Comparison of ENCODE assay signal across 39 cellular contexts in genomic region chr6:62345446-62345845, GRCh38. TPM values are rescaled to one million over a fixed set of nuclear protein-coding genes. Genes with fewer than 3 reads are reported as not detected.
"Had no signal": no experiment of that assay in that cellular context is flagged by ENCODE, and none has a peak within 500 bp of the region (broad histone marks: within the 10 kb centered on the region; RNA-seq: fewer than 3 reads in every experiment).

No MANE protein-coding gene starts in this region.

- H3K27ac ChIP-seq: body of pancreas, cardiac muscle cell, VCaP had no signal

- H3K9me3 Mint-ChIP-seq: activated naive CD4-positive, alpha-beta T cell treated with anti-CD3 and anti-CD28 coated beads, Interleukin-2, amount 50 U/mL, for 24 hours had no signal

- H3K4me3 Mint-ChIP-seq: activated B cell treated with CpG ODN at 0.5 μM for 24 hours; activated CD4-positive, alpha-beta memory T cell treated with anti-CD3 and anti-CD28 coated beads for 36 hours; activated CD4-positive, alpha-beta T cell treated with anti-CD3 and anti-CD28 coated beads, Interleukin-2, amount 10 ng/mL, durations not matched to agents 24 days and 14 days; activated CD8-positive, alpha-beta T cell treated with anti-CD3 and anti-CD28 coated beads for 36 hours; activated naive CD4-positive, alpha-beta T cell treated with anti-CD3 and anti-CD28 coated beads, Interleukin-2, amount 10 ng/mL, durations not matched to agents 7 days and 5 days; activated naive CD4-positive, alpha-beta T cell treated with anti-CD3 and anti-CD28 coated beads, Interleukin-2, amount 50 U/mL, for 24 hours; activated naive CD8-positive, alpha-beta T cell; activated naive CD8-positive, alpha-beta T cell treated with anti-CD3 and anti-CD28 coated beads, Interleukin-2, amount 10 ng/mL, durations not matched to agents 7 days and 5 days; activated naive CD8-positive, alpha-beta T cell treated with anti-CD3 and anti-CD28 coated beads, Interleukin-2, amount 50 U/mL, for 24 hours; activated T-cell treated with anti-CD3 and anti-CD28 coated beads, Interleukin-2, amount 50 U/mL, for 4 hours; activated T-cell treated with anti-CD3 and anti-CD28 coated beads, Interleukin-2, amount 50 U/mL, for 72 hours; activated T-helper 1 cell treated with anti-CD3 and anti-CD28 coated beads, Interleukin-12 subunit alpha, Interleukin-12 subunit beta, Interleukin-2, Interleukin-4 antibody, amounts not matched to agents 30 ng/mL and 10 ng/mL and 1 ng/mL, durations not matched to agents 14 hours and 24 hours and 36 hours; activated T-helper 17 cell treated with anti-CD3 and anti-CD28 coated beads, Interleukin-2, amount 50 U/mL, for 72 hours; central memory CD8-positive, alpha-beta T cell; T-helper 1 cell treated with Interleukin-12 subunit alpha and Interleukin-12 subunit beta and Interleukin-4 antibody, amounts not matched to agents 30 μg/mL and 1 μg/mL, for 36 hours; T-helper 2 cell treated with Interferon-gamma antibody and Interleukin-4, amounts not matched to agents 5 μg/mL and 100 μg/mL, for 36 hours had no signal

- ATAC-seq: activated CD8-positive, alpha-beta T cell treated with anti-CD3 and anti-CD28 coated beads for 36 hours; activated naive CD8-positive, alpha-beta T cell treated with anti-CD3 and anti-CD28 coated beads, Interleukin-2, amount 50 U/mL, for 24 hours; activated T-cell treated with anti-CD3 and anti-CD28 coated beads, Interleukin-2, amount 50 U/mL, for 4 hours; activated T-cell treated with anti-CD3 and anti-CD28 coated beads, Interleukin-2, amount 50 U/mL, for 72 hours; activated T-helper 17 cell treated with anti-CD3 and anti-CD28 coated beads, Interleukin-2, amount 50 U/mL, for 72 hours; body of pancreas had no signal

- H3K36me3 ChIP-seq: cardiac muscle cell had no signal

- DNase-seq: activated B cell treated with CpG ODN at 0.5 μM for 24 hours; activated CD4-positive, alpha-beta memory T cell treated with anti-CD3 and anti-CD28 coated beads for 36 hours; activated CD4-positive, alpha-beta T cell treated with anti-CD3 and anti-CD28 coated beads for 4 hours; activated CD4-positive, alpha-beta T cell treated with anti-CD3 and anti-CD28 coated beads, Interleukin-2, amount 10 ng/mL, durations not matched to agents 24 days and 14 days; activated CD4-positive, alpha-beta T cell treated with anti-CD3 and anti-CD28 coated beads, Interleukin-2, amount 50 U/mL, for 1 hour; activated CD4-positive, alpha-beta T cell treated with anti-CD3 and anti-CD28 coated beads, Interleukin-2, amount 50 U/mL, for 4 hours; activated CD4-positive, CD25-positive, alpha-beta regulatory T cell treated with anti-CD3 and anti-CD28 coated beads, Interleukin-2, amount 50 U/mL, for 72 hours; activated CD8-positive, alpha-beta memory T cell treated with anti-CD3 and anti-CD28 coated beads, Interleukin-2, amount 50 U/mL, for 4 hours; activated CD8-positive, alpha-beta T cell treated with anti-CD3 and anti-CD28 coated beads for 36 hours; activated gamma-delta T cell; activated naive CD4-positive, alpha-beta T cell treated with anti-CD3 and anti-CD28 coated beads, Interleukin-2, amount 10 ng/mL, durations not matched to agents 7 days and 5 days; activated naive CD4-positive, alpha-beta T cell treated with Interleukin-2 at 50 U/mL for 16 hours; activated naive CD8-positive, alpha-beta T cell treated with anti-CD3 and anti-CD28 coated beads, Interleukin-2, amount 10 ng/mL, durations not matched to agents 7 days and 5 days; activated naive CD8-positive, alpha-beta T cell treated with anti-CD3 and anti-CD28 coated beads, Interleukin-2, amount 50 U/mL, for 24 hours; activated T-cell treated with anti-CD3 and anti-CD28 coated beads for 4 hours; activated T-cell treated with anti-CD3 and anti-CD28 coated beads, Interleukin-2, amount 50 U/mL, for 1 hour; activated T-cell treated with anti-CD3 and anti-CD28 coated beads, Interleukin-2, amount 50 U/mL, for 4 hours; activated T-cell treated with anti-CD3 and anti-CD28 coated beads, Interleukin-2, amount 50 U/mL, for 72 hours; amygdala; anterior cingulate cortex; body of pancreas; caudate nucleus; cerebellar nuclear complex; T-helper 1 cell; T-helper 2 cell; T-helper 9 cell had no signal

- H3K27me3 Mint-ChIP-seq: activated B cell treated with CpG ODN at 0.5 μM for 24 hours; activated CD4-positive, alpha-beta memory T cell treated with anti-CD3 and anti-CD28 coated beads for 36 hours; activated CD4-positive, alpha-beta T cell treated with anti-CD3 and anti-CD28 coated beads, Interleukin-2, amount 10 ng/mL, durations not matched to agents 24 days and 14 days; activated CD8-positive, alpha-beta T cell treated with anti-CD3 and anti-CD28 coated beads for 36 hours; activated naive CD4-positive, alpha-beta T cell treated with anti-CD3 and anti-CD28 coated beads, Interleukin-2, amount 10 ng/mL, durations not matched to agents 7 days and 5 days; activated naive CD4-positive, alpha-beta T cell treated with anti-CD3 and anti-CD28 coated beads, Interleukin-2, amount 50 U/mL, for 24 hours; activated naive CD8-positive, alpha-beta T cell; activated naive CD8-positive, alpha-beta T cell treated with anti-CD3 and anti-CD28 coated beads, Interleukin-2, amount 10 ng/mL, durations not matched to agents 7 days and 5 days; activated naive CD8-positive, alpha-beta T cell treated with anti-CD3 and anti-CD28 coated beads, Interleukin-2, amount 50 U/mL, for 24 hours; activated T-helper 17 cell treated with anti-CD3 and anti-CD28 coated beads, Interleukin-2, amount 50 U/mL, for 72 hours; central memory CD8-positive, alpha-beta T cell had no signal

- H3K27ac Mint-ChIP-seq: activated B cell treated with CpG ODN at 0.5 μM for 24 hours; activated CD4-positive, alpha-beta memory T cell treated with anti-CD3 and anti-CD28 coated beads for 36 hours; activated CD4-positive, alpha-beta T cell treated with anti-CD3 and anti-CD28 coated beads, Interleukin-2, amount 10 ng/mL, durations not matched to agents 24 days and 14 days; activated CD8-positive, alpha-beta T cell treated with anti-CD3 and anti-CD28 coated beads for 36 hours; activated naive CD4-positive, alpha-beta T cell treated with anti-CD3 and anti-CD28 coated beads, Interleukin-2, amount 10 ng/mL, durations not matched to agents 7 days and 5 days; activated naive CD4-positive, alpha-beta T cell treated with anti-CD3 and anti-CD28 coated beads, Interleukin-2, amount 50 U/mL, for 24 hours; activated naive CD8-positive, alpha-beta T cell; activated naive CD8-positive, alpha-beta T cell treated with anti-CD3 and anti-CD28 coated beads, Interleukin-2, amount 10 ng/mL, durations not matched to agents 7 days and 5 days; activated naive CD8-positive, alpha-beta T cell treated with anti-CD3 and anti-CD28 coated beads, Interleukin-2, amount 50 U/mL, for 24 hours; activated T-cell treated with anti-CD3 and anti-CD28 coated beads, Interleukin-2, amount 50 U/mL, for 72 hours; activated T-helper 1 cell treated with anti-CD3 and anti-CD28 coated beads, Interleukin-12 subunit alpha, Interleukin-12 subunit beta, Interleukin-2, Interleukin-4 antibody, amounts not matched to agents 30 ng/mL and 10 ng/mL and 1 ng/mL, durations not matched to agents 14 hours and 24 hours and 36 hours; activated T-helper 17 cell treated with anti-CD3 and anti-CD28 coated beads, Interleukin-2, amount 50 U/mL, for 72 hours; T-helper 1 cell treated with Interleukin-12 subunit alpha and Interleukin-12 subunit beta and Interleukin-4 antibody, amounts not matched to agents 30 μg/mL and 1 μg/mL, for 36 hours; T-helper 2 cell treated with Interferon-gamma antibody and Interleukin-4, amounts not matched to agents 5 μg/mL and 100 μg/mL, for 36 hours had no signal

- H3K4me1 ChIP-seq: body of pancreas had no signal

- H3K36me3 Mint-ChIP-seq: activated CD4-positive, alpha-beta memory T cell treated with anti-CD3 and anti-CD28 coated beads for 36 hours; activated naive CD4-positive, alpha-beta T cell treated with anti-CD3 and anti-CD28 coated beads, Interleukin-2, amount 10 ng/mL, durations not matched to agents 7 days and 5 days; activated naive CD4-positive, alpha-beta T cell treated with anti-CD3 and anti-CD28 coated beads, Interleukin-2, amount 50 U/mL, for 24 hours; activated naive CD8-positive, alpha-beta T cell; activated naive CD8-positive, alpha-beta T cell treated with anti-CD3 and anti-CD28 coated beads, Interleukin-2, amount 10 ng/mL, durations not matched to agents 7 days and 5 days had no signal

- H3K4me3 ChIP-seq: body of pancreas, cardiac muscle cell had no signal

- H3K4me1 Mint-ChIP-seq: activated CD4-positive, alpha-beta T cell treated with anti-CD3 and anti-CD28 coated beads, Interleukin-2, amount 10 ng/mL, durations not matched to agents 24 days and 14 days; activated naive CD4-positive, alpha-beta T cell treated with anti-CD3 and anti-CD28 coated beads, Interleukin-2, amount 10 ng/mL, durations not matched to agents 7 days and 5 days; activated naive CD4-positive, alpha-beta T cell treated with anti-CD3 and anti-CD28 coated beads, Interleukin-2, amount 50 U/mL, for 24 hours; activated naive CD8-positive, alpha-beta T cell treated with anti-CD3 and anti-CD28 coated beads, Interleukin-2, amount 10 ng/mL, durations not matched to agents 7 days and 5 days; activated naive CD8-positive, alpha-beta T cell treated with anti-CD3 and anti-CD28 coated beads, Interleukin-2, amount 50 U/mL, for 24 hours; activated T-helper 17 cell treated with anti-CD3 and anti-CD28 coated beads, Interleukin-2, amount 50 U/mL, for 72 hours; central memory CD8-positive, alpha-beta T cell had no signal

- H3K9me3 ChIP-seq: body of pancreas had no signal

- H3K27me3 ChIP-seq: body of pancreas, cardiac muscle cell had no signal

RNA-seq across cellular contexts. Expression of gene KHDRBS2, which starts 59.4 kb away (rescaled TPM):
- total RNA-seq: activated CD4-positive, alpha-beta memory T cell treated with anti-CD3 and anti-CD28 coated beads for 36 hours; activated CD4-positive, alpha-beta T cell treated with anti-CD3 and anti-CD28 coated beads, Interleukin-2, amount 10 ng/mL, durations not matched to agents 24 days and 14 days; activated CD8-positive, alpha-beta memory T cell treated with anti-CD3 and anti-CD28 coated beads for 36 hours; activated CD8-positive, alpha-beta T cell treated with anti-CD3 and anti-CD28 coated beads for 36 hours; activated naive CD8-positive, alpha-beta T cell treated with anti-CD3 and anti-CD28 coated beads, Interleukin-2, amount 10 ng/mL, durations not matched to agents 7 days and 5 days; activated T-cell treated with anti-CD3 and anti-CD28 coated beads, Interleukin-2, amount 50 U/mL, for 72 hours; activated T-helper 1 cell treated with anti-CD3 and anti-CD28 coated beads, Interleukin-12 subunit alpha, Interleukin-12 subunit beta, Interleukin-2, Interleukin-4 antibody, amounts not matched to agents 30 ng/mL and 10 ng/mL and 1 ng/mL, durations not matched to agents 14 hours and 24 hours and 36 hours; activated T-helper 17 cell treated with anti-CD3 and anti-CD28 coated beads, Interleukin-2, amount 50 U/mL, for 72 hours; astrocyte; body of pancreas; bronchial epithelial cell; chondrocyte had no signal
